8 cellular contexts compared by ENCODE assay signal in genomic region chr17:38352245-38353083, GRCh38. TPM values are rescaled to one million over a fixed set of nuclear protein-coding genes. Genes with fewer than 3 reads are reported as not detected.
DNase-seq lines count a peak whose midpoint lies in the region; ATAC-seq, FAIRE-seq and TF ChIP-seq lines count a peak whose summit lies in the region.

No MANE protein-coding gene starts in this region.

- peak overlapping the region; percentile 81 to 85 (median 83) for H3K27ac ChIP-seq in Peyer's patch
- H3K27ac ChIP-seq in K562 (ENCODE audit: extremely low read depth, low read depth, low read length): peak overlapping the region; percentile 64; the same call in 1 of the 3 replicates
- peak overlapping the region; percentile 81 for H3K27ac ChIP-seq in skeletal muscle tissue (ENCODE audit: low read depth, low read length)

- H3K27me3 ChIP-seq in Peyer's patch (no peaks in the 10 kb centered on the region), K562 (ENCODE audit: control insufficient read depth in 2 of 2, insufficient read depth in 2 of 2, low read length in 2 of 2) (no peaks in the 10 kb centered on the region), skeletal muscle tissue (ENCODE audit: control insufficient read depth in 3 of 3, insufficient read depth in 3 of 3, low read length in 3 of 3) (no peaks in the 10 kb centered on the region)

- intact Hi-C loops in Calu3 (cut with micrococcal nuclease; ENCODE audit: unreplicated experiment) (loop anchor here (5.0 kb wide), 1 partner anchor 130 kb away; no protein-coding TSS in a partner anchor), K562 (cut with micrococcal nuclease) (loop anchor here (5.0 kb wide), 1 partner anchor 315 kb away; no protein-coding TSS in a partner anchor)

- no peak for TF ChIP-seq RAD21 in K562 (CRISPR knock-in tag; conservative IDR thresholded peaks at IDR 0.05 in 1 of 2, IDR thresholded peaks at IDR 0.05 in 1 of 2)

- peaks cover 0 to 32% (median 0%) of the 10 kb centered on the region in 4 donors for H3K4me1 ChIP-seq in Peyer's patch
- H3K4me1 ChIP-seq in K562 (replicated peaks in 1 of 2; ENCODE audit: control insufficient read depth in 2 of 2, insufficient read depth in 2 of 2, low read length in 2 of 2): peaks cover 22 to 23% of the 10 kb centered on the region in 2 experiments; a peak in 4 of 5 replicates
- H3K4me1 ChIP-seq in skeletal muscle tissue (ENCODE audit: control insufficient read depth in 3 of 3, insufficient read depth in 3 of 3, low read length in 3 of 3): peaks cover 39 to 46% (median 40%) of the 10 kb centered on the region in 3 donors

- FAIRE-seq in K562 (lab: Jason Lieb, UNC): no peak

- H3K79me2 ChIP-seq in K562 (ENCODE audit: control insufficient read depth, insufficient read depth, low read length): peaks cover 21% of the 10 kb centered on the region

- H4K20me1 ChIP-seq in K562 (replicated peaks; ENCODE audit: control insufficient read depth, insufficient read depth, low read length): peaks cover 7% of the 10 kb centered on the region; the same call in 1 of the 2 replicates

- CTCF ChIA-PET in Calu3 (lab: Charles Lee): interaction anchor here (0.6 to 10.3 kb wide), 16 partner anchors 10 to 1324 kb away, joined by 3 to 434 read pairs (median 4); no protein-coding TSS in a partner anchor
- CTCF ChIA-PET in K562 (lab: Yijun Ruan, JAX; ENCODE audit: low intra/inter-chr PET ratio): interaction anchor here (3.8 kb wide), 1 partner anchor 62 kb away, joined by 42 read pairs; no protein-coding TSS in a partner anchor

- no peaks in the 10 kb centered on the region for H3K9me3 Mint-ChIP-seq in Calu3 (ENCODE audit: low read depth, unreplicated experiment)

- H3K9me3 ChIP-seq in Peyer's patch: no peaks in the 10 kb centered on the region
- H3K9me3 ChIP-seq in K562 (replicated peaks; ENCODE audit: control insufficient read depth, insufficient read depth, low read depth, low read length): no peaks in the 10 kb centered on the region
- H3K9me3 ChIP-seq in skeletal muscle tissue (ENCODE audit: control insufficient read depth in 3 of 3, low read length in 3 of 3): no peaks in the 10 kb centered on the region

- no peaks in the 10 kb centered on the region for H3K36me3 ChIP-seq in Peyer's patch
- no peaks in the 10 kb centered on the region for H3K36me3 ChIP-seq in K562 (ENCODE audit: control insufficient read depth, insufficient read depth, low read length)
- H3K36me3 ChIP-seq in skeletal muscle tissue (ENCODE audit: control insufficient read depth in 3 of 3, insufficient read depth in 3 of 3, low read length in 3 of 3): no peaks in the 10 kb centered on the region

- H3K27me3 Mint-ChIP-seq in Calu3 (ENCODE audit: unreplicated experiment): no peaks in the 10 kb centered on the region

- TF ChIP-seq EP300 in K562 (IDR thresholded peaks at IDR 0.05; ENCODE audit: low read length): no peak

- no TSS peak for BruUV-seq in Calu3 (replicated peaks; lab: Mats Ljungman, UMichigan)
- no TSS peak for BruUV-seq in K562 (replicated peaks; lab: Mats Ljungman, UMichigan)

- H3K4me3 Mint-ChIP-seq in Calu3 (ENCODE audit: low read depth, unreplicated experiment): peak overlapping the region; percentile 76

- POLR2A ChIA-PET in K562 (lab: Yijun Ruan, JAX): interaction anchor here (0.6 to 3.5 kb wide), 9 partner anchors 9 to 51 kb away, joined by 3 to 34 read pairs (median 3); partner anchors contain the start of gene GPR179

- H3K9me1 ChIP-seq in K562 (ENCODE audit: control insufficient read depth, insufficient read depth, low read length): no peaks in the 10 kb centered on the region

- H3K36me3 Mint-ChIP-seq in Calu3 (ENCODE audit: insufficient read depth, unreplicated experiment): peaks cover 30% of the 10 kb centered on the region

- ATAC-seq in GM21786 (IDR thresholded peaks at IDR 0.05; ENCODE audit: unreplicated experiment) (peak; percentile 13), K562 (peak; percentile 26)

- DNase-seq in Calu3 (peak; percentile 66), Peyer's patch (peak; percentile 21 to 59 (median 52)), K562 (ENCODE audit: extremely low read depth in 1 of 4, low spot score in 3 of 4) (peak; percentile 30 to 41 (median 34)), iPS-NIHi7 (ENCODE audit: extremely low spot score) (peak; percentile 57), HPDE6-E6E7 (ENCODE audit: extremely low spot score) (no peak), HuH-7 (ENCODE audit: low spot score) (no peak)

- peak overlapping the region; percentile 36; the same call in 1 of the 2 replicates for H2AFZ ChIP-seq in K562 (ENCODE audit: low read depth, low read length)

- H3K9ac ChIP-seq in K562 (ENCODE audit: insufficient read depth in 1 of 2, low read depth in 2 of 2, low read length in 2 of 2) (peak overlapping the region; percentile 72 to 91; a peak in 3 of 4 replicates), skeletal muscle tissue (ENCODE audit: low read depth in 1 of 3, low read length in 3 of 3) (peak overlapping the region; percentile 80 to 88 (median 85))

- in situ Hi-C loops in K562 (cut with MboI): no loop called here

- no peak for TF ChIP-seq POLR2A in Peyer's patch (IDR thresholded peaks at IDR 0.05)
- TF ChIP-seq POLR2A in K562 (conservative IDR thresholded peaks at IDR 0.05): no peak

- peaks cover 67% of the 10 kb centered on the region for H3K4me1 Mint-ChIP-seq in Calu3 (ENCODE audit: low read depth, unreplicated experiment)

- under 1% methylated on average over 41 of the region's 72 CpGs for WGBS in K562 (ENCODE audit: insufficient coverage, low coverage, missing lambda C conversion rate)

- peak overlapping the region; percentile 59 for H3K27ac Mint-ChIP-seq in Calu3 (ENCODE audit: unreplicated experiment)

- peak overlapping the region; percentile 88 for H3K4me2 ChIP-seq in K562 (ENCODE audit: insufficient read depth, low read length)

- H3K4me3 ChIP-seq in Peyer's patch (peak overlapping the region; percentile 88 to 92 (median 90)), K562 (peak overlapping the region; percentile 73), skeletal muscle tissue (ENCODE audit: low read length in 3 of 3) (peak overlapping the region; percentile 74 to 83 (median 79))

- TF ChIP-seq CTCF in Calu3 (IDR thresholded peaks at IDR 0.05; ENCODE audit: unreplicated experiment) (no peak), Peyer's patch (IDR thresholded peaks at IDR 0.05) (no peak), K562 (IDR thresholded peaks at IDR 0.05 in 2 of 3, conservative IDR thresholded peaks at IDR 0.05 in 1 of 3; ENCODE audit: insufficient read depth in 2 of 3, low read depth in 1 of 3, low read length in 3 of 3) (no peak)

RNA-seq across cellular contexts. Expression of gene SOCS7, which starts 0.8 kb away (rescaled TPM):
- total RNA-seq in Calu3 (2022) (68.3 and 83.6 TPM in 2 replicates), Peyer's patch (10 to 100 TPM; 14.2 to 24.5 (median 16.1) TPM), K562 (2014; rRNA removed) (4.2 and 6.0 TPM in 2 replicates), K562 (2014; rRNA removed; fragmentation: Illumina TruSeq; extraction: Trizol) (9.9 and 10.5 TPM in 2 replicates), K562 (2015; rRNA removed; fragmentation: Illumina TruSeq; extraction: Trizol) (9.5 and 10.3 TPM in 2 replicates), K562 (2021) (11.6 and 14.5 TPM in 2 replicates), skeletal muscle tissue (13.0 TPM)
- total RNA-seq in K562 (2011; cell fraction: chromatin; rRNA removed; ENCODE audit: low replicate concordance): 23.4 and 30.0 TPM in 2 replicates
- 14.3 and 15.9 TPM in 2 replicates for total RNA-seq in K562 (2011; cell fraction: nucleolus; rRNA removed)
- 17.7 and 18.2 TPM in 2 replicates for total RNA-seq in K562 (2011; cell fraction: nucleoplasm; rRNA removed)
- polyA plus RNA-seq in K562 (2011; rRNA removed) (5.4 and 8.2 TPM in 2 replicates), K562 (2014; fragmentation: Illumina TruSeq; extraction: Trizol) (7.9 and 10.2 TPM in 2 replicates), K562 (2014; fragmentation: Nextera tagmentation; extraction: Ambion mirVana) (1 to 10 TPM in 1 of 2 experiments, under 1 TPM in 1; 0.94 to 1.3 TPM), K562 (2014; rRNA removed) (5.4 TPM in 2 replicates)
- 5.8 and 10.3 TPM in 2 replicates for polyA plus RNA-seq in K562 (2011; cell fraction: cytosol; rRNA removed)
- 5.4 and 12.7 TPM in 2 replicates for polyA plus RNA-seq in K562 (2011; cell fraction: nucleus; rRNA removed)
- 12.3 and 14.8 TPM in 2 replicates for polyA plus RNA-seq in K562 (2012)
- polyA minus RNA-seq in K562 (2011; rRNA and poly(A)+ RNA removed): 12.9 and 15.3 TPM in 2 replicates
- 3.1 and 8.2 TPM in 2 replicates for polyA minus RNA-seq in K562 (2011; cell fraction: cytosol; rRNA and poly(A)+ RNA removed)
- 8.3 and 8.4 TPM in 2 replicates for polyA minus RNA-seq in K562 (2011; cell fraction: nucleus; rRNA and poly(A)+ RNA removed)

RNA-seq across cellular contexts. Expression of gene GPR179, which starts 8.7 kb away (rescaled TPM):
- total RNA-seq in Calu3 (2022) (0.45 and 0.69 TPM in 2 replicates), Peyer's patch (under 1 TPM in 2 of 4 donors, not detected in 2; 0.13 to 0.18 TPM), K562 (2014; rRNA removed) (not detected in 2 replicates), K562 (2014; rRNA removed; fragmentation: Illumina TruSeq; extraction: Trizol) (not detected in 2 replicates), K562 (2015; rRNA removed; fragmentation: Illumina TruSeq; extraction: Trizol) (not detected in 2 replicates), K562 (2021) (not detected in 2 replicates), skeletal muscle tissue (not detected)
- 0.05 TPM in 1 of 2 replicates, not detected in the other for total RNA-seq in K562 (2011; cell fraction: chromatin; rRNA removed; ENCODE audit: low replicate concordance)
- total RNA-seq in K562 (2011; cell fraction: nucleolus; rRNA removed): 0.53 TPM in 1 of 2 replicates, not detected in the other
- total RNA-seq in K562 (2011; cell fraction: nucleoplasm; rRNA removed): 0.07 TPM in 1 of 2 replicates, not detected in the other
- polyA plus RNA-seq in K562 (2011; rRNA removed) (not detected in 2 replicates), K562 (2014; fragmentation: Illumina TruSeq; extraction: Trizol) (not detected in 2 replicates), K562 (2014; fragmentation: Nextera tagmentation; extraction: Ambion mirVana) (not detected), K562 (2014; rRNA removed) (not detected in 2 replicates)
- not detected in 2 replicates for polyA plus RNA-seq in K562 (2011; cell fraction: cytosol; rRNA removed)
- not detected in 2 replicates for polyA plus RNA-seq in K562 (2011; cell fraction: nucleus; rRNA removed)
- polyA plus RNA-seq in K562 (2012): 0.01 and 0.04 TPM in 2 replicates
- not detected in 2 replicates for polyA minus RNA-seq in K562 (2011; rRNA and poly(A)+ RNA removed)
- polyA minus RNA-seq in K562 (2011; cell fraction: cytosol; rRNA and poly(A)+ RNA removed): not detected in 2 replicates
- not detected in 2 replicates for polyA minus RNA-seq in K562 (2011; cell fraction: nucleus; rRNA and poly(A)+ RNA removed)

RNA-seq across cellular contexts. Expression of gene MRPL45, which starts 55.5 kb away (rescaled TPM):
- total RNA-seq in Calu3 (2022) (171 and 174 TPM in 2 replicates), Peyer's patch (10 to 100 TPM in 3 of 4 donors, 1 to 10 TPM in 1; 6.6 to 23.8 (median 17.8) TPM), K562 (2014; rRNA removed) (64.5 and 66.1 TPM in 2 replicates), K562 (2014; rRNA removed; fragmentation: Illumina TruSeq; extraction: Trizol) (55.2 and 61.1 TPM in 2 replicates), K562 (2015; rRNA removed; fragmentation: Illumina TruSeq; extraction: Trizol) (45.5 and 48.4 TPM in 2 replicates), K562 (2021) (62.8 and 64.4 TPM in 2 replicates), skeletal muscle tissue (45.4 TPM)
- 16.8 and 20.5 TPM in 2 replicates for total RNA-seq in K562 (2011; cell fraction: chromatin; rRNA removed; ENCODE audit: low replicate concordance)
- 16.2 and 17.8 TPM in 2 replicates for total RNA-seq in K562 (2011; cell fraction: nucleolus; rRNA removed)
- total RNA-seq in K562 (2011; cell fraction: nucleoplasm; rRNA removed): 19.4 and 25.2 TPM in 2 replicates
- polyA plus RNA-seq in K562 (2011; rRNA removed) (83.6 and 120 TPM in 2 replicates), K562 (2014; fragmentation: Illumina TruSeq; extraction: Trizol) (99.3 and 107 TPM in 2 replicates), K562 (2014; fragmentation: Nextera tagmentation; extraction: Ambion mirVana) (100 to 1,000 TPM; 209 to 228 TPM), K562 (2014; rRNA removed) (76.8 and 78.1 TPM in 2 replicates)
- polyA plus RNA-seq in K562 (2011; cell fraction: cytosol; rRNA removed): 61.6 and 70.5 TPM in 2 replicates
- 24.5 and 28.4 TPM in 2 replicates for polyA plus RNA-seq in K562 (2011; cell fraction: nucleus; rRNA removed)
- 54.3 and 82.3 TPM in 2 replicates for polyA plus RNA-seq in K562 (2012)
- 83.4 and 106 TPM in 2 replicates for polyA minus RNA-seq in K562 (2011; rRNA and poly(A)+ RNA removed)
- polyA minus RNA-seq in K562 (2011; cell fraction: cytosol; rRNA and poly(A)+ RNA removed): 23.3 and 35.5 TPM in 2 replicates
- polyA minus RNA-seq in K562 (2011; cell fraction: nucleus; rRNA and poly(A)+ RNA removed): 4.7 and 8.6 TPM in 2 replicates

Comparison
In these comparisons a context has a peak if more than half of its experiments do, and no peak if none do; other contexts are left out.
1. DNase-seq: peak in Calu3 (single experiment), Peyer's patch (3 of 3), K562 (4 of 4) and iPS-NIHi7 (single experiment); none in HPDE6-E6E7 (single experiment) and HuH-7 (single experiment).
2. Peak in every context shown above with its lines, with median percentiles within 50 percentile points of each other: H3K27ac ChIP-seq and H3K4me3 ChIP-seq.